Comparison of ENCODE assay signal across 11 cellular contexts in genomic region chr18:48942086-48942485, GRCh38. TPM values are rescaled to one million over a fixed set of nuclear protein-coding genes. Genes with fewer than 3 reads are reported as not detected.
A peak's percentile ranks its signal among the peaks of the same experiment; 100 is the strongest.
DNase-seq lines count a peak whose midpoint lies in the region; ATAC-seq and TF ChIP-seq lines count a peak whose summit lies in the region.
"Had no signal": no experiment of that assay in that cellular context is flagged by ENCODE, and none has a peak within 500 bp of the region (broad histone marks: within the 10 kb centered on the region; RNA-seq: fewer than 3 reads in every experiment).

No MANE protein-coding gene starts in this region.

- ATAC-seq in left cardiac atrium, result no peak
- no peak for ATAC-seq in Right ventricle myocardium superior (ENCODE audit: poor library complexity)
- no peak for ATAC-seq in natural killer cell
- ATAC-seq in GM19023 (IDR thresholded peaks at IDR 0.05; ENCODE audit: unreplicated experiment), result no peak
- ATAC-seq in HG02588 (IDR thresholded peaks at IDR 0.05; ENCODE audit: unreplicated experiment), result no peak
- ATAC-seq: activated naive CD4-positive, alpha-beta T cell treated with anti-CD3 and anti-CD28 coated beads, Interleukin-2, amount 50 U/mL, for 72 hours had no signal

- peak overlapping the region in 42 of 59 donors; percentile 1 to 85 (median 69) for H3K27ac ChIP-seq in dorsolateral prefrontal cortex

- peaks cover 90 to 99% of the 10 kb centered on the region in 2 donors for H3K4me1 Mint-ChIP-seq in natural killer cell

- peak; percentile 22 for DNase-seq in left cardiac atrium
- DNase-seq in Right ventricle myocardium superior, result no peak
- DNase-seq in dorsolateral prefrontal cortex, result no peak
- no peak for DNase-seq in natural killer cell
- DNase-seq in NCI-H748 treated with DMSO at 0.1 percent for 48 hours (lab: John Stamatoyannopoulos, UW), result no peak
- no peak for DNase-seq in T1000 (lab: John Stamatoyannopoulos, UW)
- DNase-seq: NCI-H146; stimulated activated naive CD4-positive, alpha-beta T cell had no signal

- H3K27ac Mint-ChIP-seq in natural killer cell, result peak overlapping the region; percentile 95 to 99

- peak overlapping the region in 15 of 59 donors; percentile 4 to 90 (median 16) for H3K4me3 ChIP-seq in dorsolateral prefrontal cortex

- peaks cover 7% of the 10 kb centered on the region for H3K36me3 Mint-ChIP-seq in natural killer cell

- intact Hi-C loops in left cardiac atrium (cut with DNase I) (loop anchor here (10.0 kb wide), 3 partner anchors 167 to 257 kb away; no protein-coding TSS in a partner anchor), Right ventricle myocardium superior (cut with DNase I) (loop anchor here (10.0 kb wide), 1 partner anchor 107 kb away; no protein-coding TSS in a partner anchor), dorsolateral prefrontal cortex (cut with DNase I) (loop anchor here in 1 of 2 donors (10.0 kb wide), 1 partner anchor 473 kb away; no protein-coding TSS in a partner anchor), natural killer cell (cut with micrococcal nuclease) (loop anchor here (10.0 kb wide), 2 partner anchors 267 to 873 kb away; partner anchors contain the start of gene ACAA2)

- no peaks in the 10 kb centered on the region for H3K27me3 ChIP-seq in dorsolateral prefrontal cortex

- peak overlapping the region; percentile 88 for H3K4me3 Mint-ChIP-seq in natural killer cell

- H3K27me3 Mint-ChIP-seq in natural killer cell (ENCODE audit: low read depth in 2 of 2), result no peaks in the 10 kb centered on the region

- TF ChIP-seq CTCF in dorsolateral prefrontal cortex (IDR thresholded peaks at IDR 0.05 in 54 of 56, conservative IDR thresholded peaks at IDR 0.05 in 2 of 56; ENCODE audit: low read depth in 1 of 56, partially characterized antibody in 56 of 56), result no peak
- no peak for TF ChIP-seq CTCF in natural killer cell (IDR thresholded peaks at IDR 0.05)

- no peaks in the 10 kb centered on the region for H3K9me3 Mint-ChIP-seq in natural killer cell
- H3K9me3 Mint-ChIP-seq: activated naive CD4-positive, alpha-beta T cell treated with anti-CD3 and anti-CD28 coated beads, Interleukin-2, amount 50 U/mL, for 72 hours had no signal

RNA-seq across cellular contexts. Expression of gene SMAD7, which starts 8.7 kb away (rescaled TPM):
- total RNA-seq in left cardiac atrium (10 to 100 TPM; 17.1 to 49.0 TPM), Right ventricle myocardium superior (14.0 TPM), dorsolateral prefrontal cortex (10 to 100 TPM; 14.2 to 34.2 (median 23.6) TPM), natural killer cell (100 to 1,000 TPM; 127 to 204 (median 182) TPM)
